8 cellular contexts compared by ENCODE assay signal in genomic region chr12:8823565-8824300, GRCh38. TPM values are rescaled to one million over a fixed set of nuclear protein-coding genes. Genes with fewer than 3 reads are reported as not detected.
DNase-seq lines count a peak whose midpoint lies in the region; ATAC-seq and TF ChIP-seq lines count a peak whose summit lies in the region.

No MANE protein-coding gene starts in this region.

- no peak overlapping the region for H2BK15ac ChIP-seq in neuronal stem cell (ENCODE audit: low read length)

- peak overlapping the region; percentile 45 for H2AFZ ChIP-seq in neuronal stem cell (ENCODE audit: low read length)

- H3K23ac ChIP-seq in neuronal stem cell (ENCODE audit: low read depth, low read length, poor library complexity) = no peak overlapping the region

- H3K9me3 ChIP-seq in DOHH2 (ENCODE audit: control insufficient read depth, insufficient read depth, low read length) = no peaks in the 10 kb centered on the region; the same call in 1 of the 2 replicates
- H3K9me3 ChIP-seq in neuronal stem cell (replicated peaks in 1 of 2; ENCODE audit: control insufficient read depth in 2 of 2, insufficient read depth in 1 of 2, low read depth in 1 of 2, low read length in 2 of 2) = no peaks in the 10 kb centered on the region

- H3K4ac ChIP-seq in neuronal stem cell (ENCODE audit: low read length) = no peak overlapping the region

- no CpG with 5 or more reads among the region's 8 CpGs for WGBS in neuronal stem cell (ENCODE audit: extremely low coverage in 2 of 2, insufficient read length in 2 of 2, insufficient replicate concordance in 1 of 2), 2 donors

- H3F3A ChIP-seq in DOHH2 (ENCODE audit: control insufficient read depth, insufficient read depth) = no peaks in the 10 kb centered on the region

- H3K36me3 ChIP-seq in DOHH2 (ENCODE audit: control insufficient read depth, low read length) (no peaks in the 10 kb centered on the region), neuronal stem cell (replicated peaks in 1 of 2; ENCODE audit: control insufficient read depth in 2 of 2, insufficient read depth in 2 of 2, low read length in 2 of 2) (no peaks in the 10 kb centered on the region)

- H3K27ac ChIP-seq in DOHH2 (ENCODE audit: low read depth, low read length) = no peak overlapping the region
- H3K27ac ChIP-seq in neuronal stem cell (replicated peaks; ENCODE audit: low read length) = no peak overlapping the region

- ATAC-seq in HG02588 (IDR thresholded peaks at IDR 0.05; ENCODE audit: unreplicated experiment) (no peak), GM18867 (IDR thresholded peaks at IDR 0.05; ENCODE audit: unreplicated experiment) (no peak)

- TF ChIP-seq CTCF in DOHH2 (IDR thresholded peaks at IDR 0.05; ENCODE audit: low read depth, low read length, poor library complexity, severe bottlenecking) = peak; percentile 59
- peak; percentile 31 for TF ChIP-seq CTCF in NB4 (IDR thresholded peaks at IDR 0.05; ENCODE audit: low read depth, low read length)
- TF ChIP-seq CTCF in epithelial cell of proximal tubule (conservative IDR thresholded peaks at IDR 0.05; ENCODE audit: low read depth, low read length) = peak; percentile 57

- H2BK12ac ChIP-seq in neuronal stem cell (ENCODE audit: low read length) = no peak overlapping the region

- no peaks in the 10 kb centered on the region for H3K27me3 ChIP-seq in DOHH2 (ENCODE audit: control insufficient read depth, low read length)
- H3K27me3 ChIP-seq in neuronal stem cell (ENCODE audit: control insufficient read depth in 3 of 3, insufficient read depth in 3 of 3, low read depth in 1 of 3, low read length in 3 of 3) = peaks cover 0 to 12% (median 0%) of the 10 kb centered on the region in 3 experiments

- H3K4me1 ChIP-seq in DOHH2 (ENCODE audit: control insufficient read depth, low read length) (no peaks in the 10 kb centered on the region), neuronal stem cell (ENCODE audit: control insufficient read depth in 2 of 2, insufficient read depth in 1 of 2, low read depth in 1 of 2, low read length in 2 of 2) (peaks cover 0 to 6% of the 10 kb centered on the region in 2 donors)

- no peaks in the 10 kb centered on the region for H3K9me2 ChIP-seq in DOHH2 (replicated peaks; ENCODE audit: control insufficient read depth, low read length)

- H2BK5ac ChIP-seq in neuronal stem cell (ENCODE audit: low read length) = no peak overlapping the region

- no peak overlapping the region for H3K18ac ChIP-seq in neuronal stem cell (ENCODE audit: low read length)

- no peaks in the 10 kb centered on the region for H4K20me1 ChIP-seq in DOHH2 (ENCODE audit: control insufficient read depth, insufficient read depth, low read depth, low read length)

- H4K8ac ChIP-seq in neuronal stem cell (ENCODE audit: low read depth, low read length) = no peak overlapping the region

- H3K79me1 ChIP-seq in neuronal stem cell (ENCODE audit: low read depth, low read length) = no peaks in the 10 kb centered on the region

- no peak overlapping the region for H3K14ac ChIP-seq in neuronal stem cell (ENCODE audit: low read length)

- no peak overlapping the region for H2BK120ac ChIP-seq in neuronal stem cell (ENCODE audit: low read depth, low read length)

- H2AK5ac ChIP-seq in neuronal stem cell (ENCODE audit: low read depth, low read length) = no peak overlapping the region

- H3K4me2 ChIP-seq in DOHH2 (ENCODE audit: low read length) (no peak overlapping the region), neuronal stem cell (ENCODE audit: insufficient read depth, low read length, poor library complexity, severe bottlenecking) (peak overlapping the region; percentile 21)

- H3K9ac ChIP-seq in neuronal stem cell (ENCODE audit: low read depth, low read length, poor library complexity) = no peak overlapping the region

- no peak overlapping the region for H4K91ac ChIP-seq in neuronal stem cell (ENCODE audit: low read depth, low read length, poor library complexity)

- no peak overlapping the region for H3K4me3 ChIP-seq in DOHH2 (ENCODE audit: low read length)
- H3K4me3 ChIP-seq in NB4 (ENCODE audit: low read depth, low read length) = no peak overlapping the region
- no peak overlapping the region for H3K4me3 ChIP-seq in epithelial cell of proximal tubule (ENCODE audit: low read depth, low read length)
- H3K4me3 ChIP-seq in neuronal stem cell (ENCODE audit: low read length in 2 of 2) = no peak overlapping the region

- no peak for TF ChIP-seq POLR2A in NB4 (IDR thresholded peaks at IDR 0.05; ENCODE audit: extremely low read depth, insufficient read length)

- DNase-seq in NB4 (ENCODE audit: low read depth) (peak; percentile 34), epithelial cell of proximal tubule (ENCODE audit: low read depth) (no peak), neuronal stem cell (ENCODE audit: low spot score) (peak; percentile 58), T-helper 9 cell (no peak)
- no peak for DNase-seq in stimulated activated naive CD4-positive, alpha-beta T cell treated with Interleukin-2 at 50 U/mL for 16 hours (lab: John Stamatoyannopoulos, UW)

- H3K79me2 ChIP-seq in DOHH2 (ENCODE audit: control insufficient read depth, low read length) = no peaks in the 10 kb centered on the region

RNA-seq across cellular contexts. Expression of gene A2ML1, which starts 1.3 kb away (rescaled TPM):
- 0.22 TPM in 1 of 2 replicates, not detected in the other for total RNA-seq in epithelial cell of proximal tubule
- 0.01 TPM for polyA plus RNA-seq in neuronal stem cell (2013, experiment 1 of 2)
- polyA plus RNA-seq in neuronal stem cell (2013, experiment 2 of 2) = 0.03 TPM

Comparison
In these comparisons a context has a peak if more than half of its experiments do, and no peak if none do; other contexts are left out.
1. DNase-seq: peak in NB4 (single experiment) and neuronal stem cell (single experiment); none in epithelial cell of proximal tubule (single experiment), stimulated activated naive CD4-positive, alpha-beta T cell treated with Interleukin-2 at 50 U/mL for 16 hours (single experiment) and T-helper 9 cell (single experiment).
2. Peak in every context shown above with its lines, with median percentiles within 50 percentile points of each other: CTCF ChIP-seq.